In the genomic region with DNA sequence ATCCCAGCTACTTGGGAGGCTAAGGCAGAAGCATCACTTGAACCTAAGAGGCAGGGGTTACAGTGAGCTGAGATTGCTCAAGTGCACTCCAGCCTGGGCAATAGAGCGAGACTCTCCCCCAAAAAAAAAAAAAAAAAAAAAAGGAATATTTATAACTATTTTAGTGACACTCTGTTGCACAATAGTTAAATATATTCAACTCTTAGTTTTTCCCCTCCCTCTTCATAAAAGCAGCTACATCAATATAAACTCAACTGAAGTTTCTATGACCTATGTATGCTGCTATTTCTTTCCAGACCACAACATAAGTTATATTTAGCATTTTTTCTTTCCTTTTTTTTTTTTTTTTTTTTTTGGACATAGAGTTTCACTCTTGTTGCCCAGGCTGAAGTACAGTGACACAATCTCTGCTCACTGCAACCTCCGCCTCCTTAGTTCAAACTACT, we compare ENCODE assay signal across 16 cellular contexts. TPM values are rescaled to one million over a fixed set of nuclear protein-coding genes. Genes with fewer than 3 reads are reported as not detected.
DNase-seq lines count a peak whose midpoint lies in the region; ATAC-seq and TF ChIP-seq lines count a peak whose summit lies in the region.
"Had no signal": no experiment of that assay in that cellular context is flagged by ENCODE, and none has a peak within 500 bp of the region (broad histone marks: within the 10 kb centered on the region; RNA-seq: fewer than 3 reads in every experiment).

No MANE protein-coding gene starts in this region.

- H3K27ac ChIP-seq in neural progenitor cell, result peak overlapping the region; percentile 37
- H3K27ac ChIP-seq: foreskin keratinocyte had no signal

- H3K27me3 Mint-ChIP-seq in chondrocyte (ENCODE audit: low read depth) (no peaks in the 10 kb centered on the region), neural progenitor cell (ENCODE audit: insufficient read depth, low read depth) (no peaks in the 10 kb centered on the region)
- H3K27me3 Mint-ChIP-seq: activated naive CD4-positive, alpha-beta T cell treated with anti-CD3 and anti-CD28 coated beads, Interleukin-2, amount 10 ng/mL, durations not matched to agents 7 days and 5 days; CD8-positive, alpha-beta memory T cell had no signal

- H3K9me3 Mint-ChIP-seq in chondrocyte (ENCODE audit: low read depth) (no peaks in the 10 kb centered on the region), neural progenitor cell (no peaks in the 10 kb centered on the region)
- H3K9me3 Mint-ChIP-seq: activated naive CD4-positive, alpha-beta T cell treated with anti-CD3 and anti-CD28 coated beads, Interleukin-2, amount 10 ng/mL, durations not matched to agents 7 days and 5 days; CD8-positive, alpha-beta memory T cell had no signal

- H4K20me1 ChIP-seq in neural progenitor cell (ENCODE audit: low read depth), result peaks cover 99% of the 10 kb centered on the region

- peaks cover 67% of the 10 kb centered on the region for H3K4me1 Mint-ChIP-seq in chondrocyte (ENCODE audit: low read depth)
- peaks cover 25% of the 10 kb centered on the region for H3K4me1 Mint-ChIP-seq in neural progenitor cell

- DNase-seq in AG20443 (ENCODE audit: low spot score) (peak; percentile 29), HT1080 (ENCODE audit: low read depth) (peak; percentile 45), chondrocyte (ENCODE audit: low spot score) (no peak), neural progenitor cell (ENCODE audit: low spot score) (no peak), middle frontal gyrus (ENCODE audit: extremely low spot score, low spot score) (no peak), HPDE6-E6E7 (ENCODE audit: extremely low spot score) (no peak)
- DNase-seq in activated CD8-positive, alpha-beta memory T cell treated with anti-CD3 and anti-CD28 coated beads, Interleukin-2, amount 50 U/mL, for 48 hours, result no peak
- DNase-seq: activated naive CD4-positive, alpha-beta T cell treated with anti-CD3 and anti-CD28 coated beads, Interleukin-2, amount 10 ng/mL, durations not matched to agents 7 days and 5 days; CD8-positive, alpha-beta memory T cell; foreskin keratinocyte; GF-D8; islet precursor cell; NCI-H1417 had no signal

- no peak overlapping the region for H3K4me3 ChIP-seq in neural progenitor cell

- no peaks in the 10 kb centered on the region for H3K9me3 ChIP-seq in neural progenitor cell (ENCODE audit: low read depth)

- no peak overlapping the region for H2AFZ ChIP-seq in neural progenitor cell (replicated peaks)

- peaks cover 9% of the 10 kb centered on the region for H3K4me1 ChIP-seq in neural progenitor cell

- peaks cover 2% of the 10 kb centered on the region for H3K36me3 Mint-ChIP-seq in chondrocyte (ENCODE audit: low read depth)
- H3K36me3 Mint-ChIP-seq in neural progenitor cell, result peaks cover 6% of the 10 kb centered on the region

- peaks cover 1% of the 10 kb centered on the region for H3F3A ChIP-seq in neural progenitor cell (ENCODE audit: low read depth)

- H3K27ac Mint-ChIP-seq in chondrocyte (ENCODE audit: unreplicated experiment) (peak overlapping the region; percentile 96), neural progenitor cell (no peak overlapping the region)
- H3K27ac Mint-ChIP-seq: activated naive CD4-positive, alpha-beta T cell treated with anti-CD3 and anti-CD28 coated beads, Interleukin-2, amount 10 ng/mL, durations not matched to agents 7 days and 5 days had no signal

- no peaks in the 10 kb centered on the region for H3K36me3 ChIP-seq in neural progenitor cell

- TF ChIP-seq CTCF in chondrocyte (IDR thresholded peaks at IDR 0.05) (no peak), neural progenitor cell (IDR thresholded peaks at IDR 0.05) (no peak)

- H3K4me2 ChIP-seq in neural progenitor cell, result no peak overlapping the region

- H3K4me3 Mint-ChIP-seq in chondrocyte (ENCODE audit: unreplicated experiment) (no peak overlapping the region), neural progenitor cell (no peak overlapping the region)
- H3K4me3 Mint-ChIP-seq: activated naive CD4-positive, alpha-beta T cell treated with anti-CD3 and anti-CD28 coated beads, Interleukin-2, amount 10 ng/mL, durations not matched to agents 7 days and 5 days; CD8-positive, alpha-beta memory T cell had no signal

- H3K9ac ChIP-seq in neural progenitor cell, result no peak overlapping the region

- H3K79me2 ChIP-seq in neural progenitor cell (ENCODE audit: low read depth), result peaks cover 100% of the 10 kb centered on the region

- ATAC-seq in HG02759 (IDR thresholded peaks at IDR 0.05; ENCODE audit: unreplicated experiment), result no peak
- ATAC-seq: foreskin keratinocyte had no signal

- H3K27me3 ChIP-seq in neural progenitor cell, result no peaks in the 10 kb centered on the region
- H3K27me3 ChIP-seq: foreskin keratinocyte had no signal

RNA-seq across cellular contexts. Expression of gene CELF1, which starts 19.2 kb away (rescaled TPM):
- 82.3 and 118 TPM in 2 replicates for total RNA-seq in HT1080 (2014; rRNA removed; shearing (Covaris generic))
- polyA plus RNA-seq in HT1080 (2015; cell fraction: cytosol; rRNA removed), result 67.6 and 87.6 TPM in 2 replicates
- 195 and 198 TPM in 2 replicates for polyA plus RNA-seq in HT1080 (2015; cell fraction: nucleus; rRNA removed)
- total RNA-seq in chondrocyte (82.2 to 90.2 TPM (median 87.7 TPM) in 3 replicates), neural progenitor cell (ENCODE audit: low replicate concordance) (170 and 173 TPM in 2 replicates)

RNA-seq across cellular contexts. Expression of gene PTPMT1, which starts 31.7 kb away (rescaled TPM):
- 123 and 128 TPM in 2 replicates for total RNA-seq in HT1080 (2014; rRNA removed; shearing (Covaris generic))
- polyA plus RNA-seq in HT1080 (2015; cell fraction: cytosol; rRNA removed), result 86.7 and 90.2 TPM in 2 replicates
- polyA plus RNA-seq in HT1080 (2015; cell fraction: nucleus; rRNA removed), result 18.7 and 27.9 TPM in 2 replicates
- total RNA-seq in chondrocyte (40.4 to 48.8 TPM (median 43.5 TPM) in 3 replicates), neural progenitor cell (ENCODE audit: low replicate concordance) (60.4 and 73.6 TPM in 2 replicates)

RNA-seq across cellular contexts. Expression of gene KBTBD4, which starts 45.1 kb away (rescaled TPM):
- total RNA-seq in HT1080 (2014; rRNA removed; shearing (Covaris generic)), result 28.1 and 39.0 TPM in 2 replicates
- 17.9 and 22.1 TPM in 2 replicates for polyA plus RNA-seq in HT1080 (2015; cell fraction: cytosol; rRNA removed)
- 25.1 and 27.5 TPM in 2 replicates for polyA plus RNA-seq in HT1080 (2015; cell fraction: nucleus; rRNA removed)
- total RNA-seq in chondrocyte (11.1 to 16.5 TPM (median 12.9 TPM) in 3 replicates), neural progenitor cell (ENCODE audit: low replicate concordance) (19.5 and 23.9 TPM in 2 replicates)

RNA-seq across cellular contexts. Expression of gene NDUFS3, which starts 45.2 kb away (rescaled TPM):
- total RNA-seq in HT1080 (2014; rRNA removed; shearing (Covaris generic)), result 101 and 113 TPM in 2 replicates
- 104 TPM in 2 replicates for polyA plus RNA-seq in HT1080 (2015; cell fraction: cytosol; rRNA removed)
- 109 and 148 TPM in 2 replicates for polyA plus RNA-seq in HT1080 (2015; cell fraction: nucleus; rRNA removed)
- total RNA-seq in chondrocyte (63.6 to 102 TPM (median 70.3 TPM) in 3 replicates), neural progenitor cell (ENCODE audit: low replicate concordance) (78.9 and 91.2 TPM in 2 replicates)

RNA-seq across cellular contexts. Expression of gene FAM180B, which starts 52.8 kb away (rescaled TPM):
- total RNA-seq in HT1080 (2014; rRNA removed; shearing (Covaris generic)), result not detected in 2 replicates
- not detected in 2 replicates for polyA plus RNA-seq in HT1080 (2015; cell fraction: cytosol; rRNA removed)
- not detected in 2 replicates for polyA plus RNA-seq in HT1080 (2015; cell fraction: nucleus; rRNA removed)
- total RNA-seq in chondrocyte (not detected in 3 replicates), neural progenitor cell (ENCODE audit: low replicate concordance) (not detected in 2 replicates)
- total RNA-seq: cerebellum, foreskin keratinocyte, NCI-H460 had no signal
- polyA plus RNA-seq: CD8-positive, alpha-beta memory T cell; foreskin keratinocyte had no signal

Comparison
In these comparisons a context has a peak if more than half of its experiments do, and no peak if none do; other contexts are left out.
1. DNase-seq: peak in AG20443 (single experiment) and HT1080 (single experiment); none in chondrocyte (single experiment), neural progenitor cell (single experiment), middle frontal gyrus (single experiment), HPDE6-E6E7 (single experiment) and activated CD8-positive, alpha-beta memory T cell treated with anti-CD3 and anti-CD28 coated beads, Interleukin-2, amount 50 U/mL, for 48 hours (single experiment).